Comparison of ENCODE assay signal across 16 cellular contexts in genomic region chrX:124239324-124239723, GRCh38.
DNase-seq lines count a peak whose midpoint lies in the region; ATAC-seq, FAIRE-seq and TF ChIP-seq lines count a peak whose summit lies in the region.
"Had no signal": no experiment of that assay in that cellular context is flagged by ENCODE, and none has a peak within 500 bp of the region (broad histone marks: within the 10 kb centered on the region; RNA-seq: fewer than 3 reads in every experiment).

No MANE protein-coding gene starts in this region.

- no TSS peak for BruUV-seq in K562 (replicated peaks; lab: Mats Ljungman, UMichigan)

- H3K4me1 Mint-ChIP-seq in activated CD4-positive, alpha-beta T cell treated with anti-CD3 and anti-CD28 coated beads for 36 hours, result peaks cover 45% of the 10 kb centered on the region

- peak; percentile 16 for DNase-seq in activated CD4-positive, alpha-beta T cell treated with anti-CD3 and anti-CD28 coated beads for 36 hours
- no peak for DNase-seq in activated CD4-positive, alpha-beta T cell treated with anti-CD3 and anti-CD28 coated beads for 1 hour
- no peak for DNase-seq in K562 (ENCODE audit: extremely low read depth in 1 of 4, low spot score in 3 of 4)
- DNase-seq in foreskin melanocyte, result no peak
- no peak for DNase-seq in effector memory CD4-positive, alpha-beta T cell
- no peak for DNase-seq in hepatocyte (ENCODE audit: low spot score)
- DNase-seq: adrenal gland, cortex of kidney, Kasumi-1, NCI-H2029, pancreas, uterus had no signal

- no peak for TF ChIP-seq POLR2A in K562 (conservative IDR thresholded peaks at IDR 0.05)

- in situ Hi-C loops in K562 (cut with MboI), result no loop called here

- no peak overlapping the region for H3K9ac ChIP-seq in K562 (ENCODE audit: insufficient read depth in 1 of 2, low read depth in 2 of 2, low read length in 2 of 2)

- 4% methylated on average over 2 of the region's 2 CpGs for WGBS in K562 (ENCODE audit: insufficient coverage, low coverage, missing lambda C conversion rate)
- 58% methylated on average over 2 of the region's 2 CpGs for WGBS in hepatocyte (ENCODE audit: low lambda C conversion rate, missing lambda C conversion rate)

- H3K9me1 ChIP-seq in K562 (ENCODE audit: control insufficient read depth, insufficient read depth, low read length), result no peaks in the 10 kb centered on the region

- no peaks in the 10 kb centered on the region for H3K79me2 ChIP-seq in K562 (ENCODE audit: control insufficient read depth, insufficient read depth, low read length)
- H3K79me2 ChIP-seq in hepatocyte, result no peaks in the 10 kb centered on the region

- H3K36me3 Mint-ChIP-seq in activated CD4-positive, alpha-beta T cell treated with anti-CD3 and anti-CD28 coated beads for 36 hours (ENCODE audit: low read depth), result no peaks in the 10 kb centered on the region

- CTCF ChIA-PET in activated CD4-positive, alpha-beta T cell treated with anti-CD3 and anti-CD28 coated beads for 36 hours (lab: Charles Lee), result interaction anchor here (0.8 to 1.4 kb wide), 4 partner anchors 9 to 54 kb away, joined by 3 to 4 read pairs (median 4); no protein-coding TSS in a partner anchor
- CTCF ChIA-PET in K562 (lab: Yijun Ruan, JAX; ENCODE audit: low intra/inter-chr PET ratio), result no interaction called here

- FAIRE-seq in K562 (lab: Jason Lieb, UNC), result no peak
- FAIRE-seq: A204.1, pancreas had no signal

- H4K20me1 ChIP-seq in K562 (replicated peaks; ENCODE audit: control insufficient read depth, insufficient read depth, low read length) (no peaks in the 10 kb centered on the region), hepatocyte (ENCODE audit: insufficient read depth, poor library complexity, severe bottlenecking) (no peaks in the 10 kb centered on the region)

- peak overlapping the region; percentile 75 for H3K27ac Mint-ChIP-seq in activated CD4-positive, alpha-beta T cell treated with anti-CD3 and anti-CD28 coated beads for 36 hours

- TF ChIP-seq EP300 in K562 (IDR thresholded peaks at IDR 0.05; ENCODE audit: low read length), result no peak

- POLR2A ChIA-PET in activated CD4-positive, alpha-beta T cell treated with anti-CD3 and anti-CD28 coated beads for 36 hours (lab: Charles Lee), result no interaction called here
- POLR2A ChIA-PET in K562 (lab: Yijun Ruan, JAX), result no interaction called here

- ATAC-seq in activated CD4-positive, alpha-beta T cell treated with anti-CD3 and anti-CD28 coated beads for 36 hours, result peak; percentile 66
- peak; percentile 41 for ATAC-seq in GM21367 (IDR thresholded peaks at IDR 0.05; ENCODE audit: unreplicated experiment)
- ATAC-seq in HG03460 (IDR thresholded peaks at IDR 0.05; ENCODE audit: unreplicated experiment), result peak; percentile 20
- no peak for ATAC-seq in K562
- ATAC-seq: pancreas had no signal

- TF ChIP-seq CTCF in K562 (IDR thresholded peaks at IDR 0.05 in 2 of 3, conservative IDR thresholded peaks at IDR 0.05 in 1 of 3; ENCODE audit: insufficient read depth in 2 of 3, low read depth in 1 of 3, low read length in 3 of 3) (no peak), hepatocyte (IDR thresholded peaks at IDR 0.05; ENCODE audit: poor library complexity) (no peak)

- H3K4me3 ChIP-seq in K562 (no peak overlapping the region), hepatocyte (no peak overlapping the region)
- H3K4me3 ChIP-seq in effector memory CD4-positive, alpha-beta T cell (ENCODE audit: insufficient read depth, low read depth, low read length, poor library complexity, severe bottlenecking), result no peak overlapping the region
- H3K4me3 ChIP-seq: adrenal gland, pancreas, SJSA1, uterus had no signal

- H2AFZ ChIP-seq in K562 (ENCODE audit: low read depth, low read length) (no peak overlapping the region), hepatocyte (no peak overlapping the region)

- intact Hi-C loops in activated CD4-positive, alpha-beta T cell treated with anti-CD3 and anti-CD28 coated beads for 36 hours (cut with DNase I, micrococcal nuclease), result loop anchor here (2.0 to 10.0 kb wide), 5 partner anchors 61 to 1055 kb away; partner anchors contain the start of gene SH2D1A (in 1 of the 2)
- intact Hi-C loops in K562 (cut with micrococcal nuclease), result no loop called here

- H3K9me3 Mint-ChIP-seq in activated CD4-positive, alpha-beta T cell treated with anti-CD3 and anti-CD28 coated beads for 36 hours (ENCODE audit: low read depth), result no peaks in the 10 kb centered on the region

- H3K4me2 ChIP-seq in K562 (ENCODE audit: insufficient read depth, low read length) (no peak overlapping the region), hepatocyte (no peak overlapping the region)

- no peaks in the 10 kb centered on the region for H3K9me2 ChIP-seq in hepatocyte (replicated peaks; ENCODE audit: insufficient read depth)

- H3K4me1 ChIP-seq in K562 (replicated peaks in 1 of 2; ENCODE audit: control insufficient read depth in 2 of 2, insufficient read depth in 2 of 2, low read length in 2 of 2) (no peaks in the 10 kb centered on the region), hepatocyte (ENCODE audit: insufficient read depth) (no peaks in the 10 kb centered on the region)
- no peaks in the 10 kb centered on the region for H3K4me1 ChIP-seq in effector memory CD4-positive, alpha-beta T cell (ENCODE audit: control insufficient read depth, insufficient read depth, low read length, poor library complexity, severe bottlenecking)
- H3K4me1 ChIP-seq: adrenal gland, pancreas, SJSA1, uterus had no signal

- H3K27me3 Mint-ChIP-seq in activated CD4-positive, alpha-beta T cell treated with anti-CD3 and anti-CD28 coated beads for 36 hours, result peaks cover 2% of the 10 kb centered on the region

- H3K9me3 ChIP-seq in K562 (replicated peaks; ENCODE audit: control insufficient read depth, insufficient read depth, low read depth, low read length) (no peaks in the 10 kb centered on the region), hepatocyte (ENCODE audit: low read depth) (no peaks in the 10 kb centered on the region)
- no peaks in the 10 kb centered on the region for H3K9me3 ChIP-seq in effector memory CD4-positive, alpha-beta T cell (ENCODE audit: control insufficient read depth, low read length)
- H3K9me3 ChIP-seq: adrenal gland, pancreas, SJSA1, uterus had no signal

- H3K36me3 ChIP-seq in K562 (ENCODE audit: control insufficient read depth, insufficient read depth, low read length) (no peaks in the 10 kb centered on the region), hepatocyte (replicated peaks; ENCODE audit: insufficient read depth, low read depth) (no peaks in the 10 kb centered on the region)
- H3K36me3 ChIP-seq in effector memory CD4-positive, alpha-beta T cell (ENCODE audit: control insufficient read depth, insufficient read depth, low read length), result no peaks in the 10 kb centered on the region
- H3K36me3 ChIP-seq: adrenal gland, pancreas, SJSA1, uterus had no signal

- peak overlapping the region; percentile 31 for H3K4me3 Mint-ChIP-seq in activated CD4-positive, alpha-beta T cell treated with anti-CD3 and anti-CD28 coated beads for 36 hours

- no peak for TF ChIP-seq RAD21 in K562 (CRISPR knock-in tag; conservative IDR thresholded peaks at IDR 0.05 in 1 of 2, IDR thresholded peaks at IDR 0.05 in 1 of 2)

- no peaks in the 10 kb centered on the region for H3K27me3 ChIP-seq in K562 (ENCODE audit: control insufficient read depth in 2 of 2, insufficient read depth in 2 of 2, low read length in 2 of 2)
- no peaks in the 10 kb centered on the region for H3K27me3 ChIP-seq in effector memory CD4-positive, alpha-beta T cell (replicated peaks; ENCODE audit: control insufficient read depth, insufficient read depth, low read length, poor library complexity, severe bottlenecking)
- H3K27me3 ChIP-seq in hepatocyte, result no peaks in the 10 kb centered on the region
- H3K27me3 ChIP-seq: pancreas, SJSA1, uterus had no signal

- H3K27ac ChIP-seq in K562 (ENCODE audit: extremely low read depth, low read depth, low read length), result no peak overlapping the region
- H3K27ac ChIP-seq in effector memory CD4-positive, alpha-beta T cell (ENCODE audit: insufficient read depth, low read length, poor library complexity, severe bottlenecking), result no peak overlapping the region
- H3K27ac ChIP-seq in hepatocyte, result no peak overlapping the region
- H3K27ac ChIP-seq: adrenal gland, pancreas, SJSA1, uterus had no signal

TF ChIP-seq in K562, 482 proteins besides CTCF, POLR2A, EP300 and RAD21:
- TF ChIP-seq ZNF644 (tag; IDR thresholded peaks at IDR 0.05; ENCODE audit: low read depth) (no peak), ZNF316 (IDR thresholded peaks at IDR 0.05) (peak; percentile 69), C11orf30 (IDR thresholded peaks at IDR 0.05; ENCODE audit: low read depth) (peak; percentile 26; the same call in 1 of the 2 replicates), EWSR1 (IDR thresholded peaks at IDR 0.05; ENCODE audit: borderline replicate concordance, low read depth, partially characterized antibody) (no peak)
